ENCODE assay signal across 8 cellular contexts in genomic region chr4:169311643-169312365, GRCh38. TPM values are rescaled to one million over a fixed set of nuclear protein-coding genes. Genes with fewer than 3 reads are reported as not detected.
A peak's percentile ranks its signal among the peaks of the same experiment; 100 is the strongest.
DNase-seq lines count a peak whose midpoint lies in the region; ATAC-seq, FAIRE-seq and TF ChIP-seq lines count a peak whose summit lies in the region.

No MANE protein-coding gene starts in this region.

- peak; percentile 73 for FAIRE-seq in GM12892 (lab: Jason Lieb, UNC)

- ATAC-seq in HG02973 (IDR thresholded peaks at IDR 0.05; ENCODE audit: unreplicated experiment): peak; percentile 84
- peak; percentile 50 to 66 (median 52) for ATAC-seq in right lobe of liver

- H3K9me3 ChIP-seq in colonic mucosa (no peaks in the 10 kb centered on the region), right lobe of liver (no peaks in the 10 kb centered on the region)

- no peak overlapping the region for H3K4me3 ChIP-seq in AG04449 (ENCODE audit: low read depth, low read length)
- H3K4me3 ChIP-seq in colonic mucosa: no peak overlapping the region
- H3K4me3 ChIP-seq in right lobe of liver: no peak overlapping the region

- H3K9ac ChIP-seq in colonic mucosa (ENCODE audit: low read depth in 2 of 2, low read length in 2 of 2): no peak overlapping the region

- H3K36me3 ChIP-seq in colonic mucosa: no peaks in the 10 kb centered on the region
- H3K36me3 ChIP-seq in right lobe of liver: no peaks in the 10 kb centered on the region

- no peaks in the 10 kb centered on the region for H3K27me3 ChIP-seq in colonic mucosa
- no peaks in the 10 kb centered on the region for H3K27me3 ChIP-seq in right lobe of liver

- CTCF ChIA-PET in AG04449 (lab: Yijun Ruan, JAX): interaction anchor here (0.7 to 2.6 kb wide), 7 partner anchors 10 to 761 kb away, joined by 3 to 8 read pairs (median 3); no protein-coding TSS in a partner anchor

- TF ChIP-seq CTCF in AG04449 (IDR thresholded peaks at IDR 0.05; ENCODE audit: insufficient read depth, low read length, missing control alignments) (peak; percentile 36), colonic mucosa (IDR thresholded peaks at IDR 0.05) (no peak), right lobe of liver (IDR thresholded peaks at IDR 0.05) (peak; percentile 50 to 60 (median 57))

- peaks cover 6% of the 10 kb centered on the region for H3K4me1 ChIP-seq in colonic mucosa
- H3K4me1 ChIP-seq in right lobe of liver: peaks cover 0 to 37% (median 13%) of the 10 kb centered on the region in 4 donors

- DNase-seq in AG04449 (ENCODE audit: low read depth, low spot score): no peak
- DNase-seq in GM12892 (ENCODE audit: insufficient read length): peak; percentile 18
- DNase-seq in NOMO-1 (lab: John Stamatoyannopoulos, UW; ENCODE audit: unreplicated experiment in 2 of 2): peak; percentile 28 to 47
- DNase-seq in colonic mucosa: peak; percentile 45
- no peak for DNase-seq in right lobe of liver
- DNase-seq in GM19238 (ENCODE audit: insufficient read length, low spot score): no peak
- no peak for DNase-seq in activated gamma-delta T cell (lab: John Stamatoyannopoulos, UW)

- no peak for TF ChIP-seq POLR2A in GM12892 (IDR thresholded peaks at IDR 0.05; ENCODE audit: low read depth, low read length)
- TF ChIP-seq POLR2A in right lobe of liver (IDR thresholded peaks at IDR 0.05): no peak

- POLR2A ChIA-PET in AG04449 (lab: Yijun Ruan, JAX): no interaction called here

- no peak overlapping the region for H3K27ac ChIP-seq in colonic mucosa
- H3K27ac ChIP-seq in right lobe of liver: no peak overlapping the region

- 71% methylated on average over 10 of the region's 12 CpGs for WGBS in right lobe of liver (ENCODE audit: insufficient coverage, low coverage, low lambda C conversion rate, missing lambda C conversion rate)

- intact Hi-C loops in colonic mucosa (cut with DNase I) (no loop called here), right lobe of liver (cut with DNase I) (no loop called here)

RNA-seq across cellular contexts. Expression of gene SH3RF1, which starts 41.0 kb away (rescaled TPM):
- 3.8 TPM for polyA plus RNA-seq in GM12892 (2012; ENCODE audit: missing spikeins)
- total RNA-seq in colonic mucosa: 10 to 100 TPM; 50.2 to 77.1 TPM
- 10 to 100 TPM in 1 of 6 experiments, 1 to 10 TPM in 5; 5.5 to 11.0 (median 7.3) TPM for total RNA-seq in right lobe of liver

Comparison
In these comparisons a context has a peak if more than half of its experiments do, and no peak if none do; other contexts are left out.
1. DNase-seq: peak in GM12892 (single experiment), NOMO-1 (2 of 2) and colonic mucosa (single experiment); none in AG04449 (single experiment), right lobe of liver (0 of 3), GM19238 (single experiment) and activated gamma-delta T cell (single experiment).
2. RNA of gene SH3RF1, which starts 41.0 kb away (total RNA-seq): 50.2 to 77.1 TPM in colonic mucosa; 5.5 to 11.0 TPM in right lobe of liver; every median in the first group is over 4 times any median in the second.